ENCODE assay signal across 8 cellular contexts in the genomic region with DNA sequence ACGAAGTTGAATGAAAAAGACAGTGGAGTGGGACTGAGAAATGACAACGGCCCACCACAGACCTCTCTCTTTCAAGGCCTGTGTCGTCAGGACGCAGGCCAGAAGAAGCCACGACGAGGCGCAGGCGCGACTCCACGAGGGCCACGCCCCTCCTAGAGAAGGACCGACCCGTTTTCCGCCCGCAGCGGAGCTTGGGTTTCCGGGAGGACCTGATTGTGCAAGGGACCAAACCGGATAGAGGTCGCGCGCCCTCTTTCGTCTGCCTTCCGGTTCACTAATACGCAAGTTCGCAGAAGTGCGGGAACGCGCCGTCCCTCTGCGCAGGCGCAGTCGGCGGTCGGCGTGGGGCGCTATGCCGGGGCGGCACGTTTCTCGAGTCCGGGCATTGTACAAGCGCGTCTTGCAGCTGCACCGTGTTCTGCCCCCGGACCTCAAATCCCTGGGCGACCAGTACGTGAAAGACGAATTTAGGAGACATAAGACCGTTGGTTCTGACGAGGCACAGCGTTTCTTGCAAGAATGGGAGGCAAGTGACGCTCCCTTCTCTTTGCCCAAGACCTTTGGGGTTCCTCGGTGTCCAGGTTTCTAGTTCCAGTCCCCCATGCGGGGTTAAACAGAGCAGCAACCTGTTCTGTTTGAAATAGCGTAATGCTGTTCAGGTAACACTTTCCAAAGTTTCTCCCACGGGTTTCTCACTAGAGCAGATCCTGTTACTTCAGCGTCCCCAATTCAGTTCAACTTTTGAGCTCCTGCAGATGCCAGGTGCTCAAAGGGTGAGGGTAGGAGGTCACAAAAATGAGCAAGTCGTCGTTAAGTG. TPM values are rescaled to one million over a fixed set of nuclear protein-coding genes. Genes with fewer than 3 reads are reported as not detected.
DNase-seq lines count a peak whose midpoint lies in the region; ATAC-seq and TF ChIP-seq lines count a peak whose summit lies in the region.

A gene (plus strand): TSS at position 327 of the 817 bp plus-strand sequence. CDS start 26 bp downstream, at position 353.

- peak; percentile 97 for ATAC-seq in HG03439 (IDR thresholded peaks at IDR 0.05; ENCODE audit: unreplicated experiment)

- H3K4me1 ChIP-seq in BE2C, result no peaks in the 10 kb centered on the region

- no peaks in the 10 kb centered on the region for H3K36me3 ChIP-seq in BE2C

- H3K9me3 ChIP-seq in BE2C, result no peaks in the 10 kb centered on the region

- peak within 1 kb of the TSS; percentile 86 for H3K4me3 ChIP-seq in BE2C (ENCODE audit: low read depth, low read length)
- peak within 1 kb of the TSS; percentile 90 for H3K4me3 ChIP-seq in choroid plexus epithelial cell (ENCODE audit: low read depth, low read length)

- TF ChIP-seq CTCF in BE2C (IDR thresholded peaks at IDR 0.05; ENCODE audit: low read depth, low read length), result peak; percentile 13; the same call in 1 of the 2 replicates
- TF ChIP-seq CTCF in choroid plexus epithelial cell (conservative IDR thresholded peaks at IDR 0.05; ENCODE audit: low read depth, low read length), result peak; percentile 19

- no peaks in the 10 kb centered on the region for H3K27me3 ChIP-seq in BE2C

- peak; percentile 99 for DNase-seq in BE2C
- DNase-seq in NCI-H510A treated with DMSO at 0.1 percent for 48 hours (lab: John Stamatoyannopoulos, UW), result peak; percentile 91
- peak; percentile 94 to 96 for DNase-seq in activated CD4-positive, alpha-beta T cell treated with anti-CD3 and anti-CD28 coated beads for 24 hours (ENCODE audit: low read depth in 2 of 2)
- DNase-seq in choroid plexus epithelial cell (ENCODE audit: low read depth), result peak; percentile 99
- peak; percentile 83 for DNase-seq in kidney glomerular epithelial cell (lab: John Stamatoyannopoulos, UW)
- peak; percentile 92 to 95 for DNase-seq in stimulated activated CD4-positive, alpha-beta T cell treated with anti-CD3 and anti-CD28 coated beads, Interleukin-1b, Interleukin-23, amount 100 ng/mL, for 1 hour (ENCODE audit: low read depth in 2 of 2)

- peak; percentile 96 for TF ChIP-seq POLR2A in GM19193 (IDR thresholded peaks at IDR 0.05; ENCODE audit: extremely low read depth, insufficient read depth, insufficient read length)

RNA-seq across cellular contexts. Expression of the gene that starts here (rescaled TPM):
- 114 TPM for polyA plus RNA-seq in BE2C (2012; ENCODE audit: insufficient read depth, insufficient read length, low read depth)

Comparison
In these comparisons a context has a peak if more than half of its experiments do, and no peak if none do; other contexts are left out.
1. Peak in every context shown above with its lines: DNase-seq, ATAC-seq and H3K4me3 ChIP-seq.